In the genomic region with DNA sequence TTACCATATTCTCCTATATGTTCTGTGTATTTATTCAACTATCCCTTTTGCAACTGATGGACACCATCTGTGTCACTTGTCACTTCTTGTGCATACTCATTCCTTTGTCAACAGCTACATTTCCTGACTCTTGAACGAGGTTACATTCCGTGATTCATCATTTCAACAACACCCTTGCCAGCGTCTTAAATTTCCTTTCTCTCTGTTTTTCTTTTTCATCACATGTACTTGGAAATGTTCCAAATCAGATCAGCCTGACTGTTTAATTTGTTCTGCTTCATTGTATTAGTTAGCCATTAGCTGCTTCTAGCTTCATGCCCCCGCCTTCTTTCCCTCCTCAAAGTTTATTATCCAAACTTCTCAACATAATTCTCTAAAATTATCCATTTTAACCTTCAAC, we compare ENCODE assay signal across 11 cellular contexts.
A peak's percentile ranks its signal among the peaks of the same experiment; 100 is the strongest.
DNase-seq lines count a peak whose midpoint lies in the region; ATAC-seq lines count a peak whose summit lies in the region.
"Had no signal": no experiment of that assay in that cellular context is flagged by ENCODE, and none has a peak within 500 bp of the region (broad histone marks: within the 10 kb centered on the region; RNA-seq: fewer than 3 reads in every experiment).

No MANE protein-coding gene starts in this region.

- H3K4me1 ChIP-seq in adipocyte (ENCODE audit: control insufficient read depth, insufficient read depth, low read length) = peaks cover 28% of the 10 kb centered on the region
- H3K4me1 ChIP-seq: neural progenitor cell had no signal

- H3K27me3 ChIP-seq in adipocyte (replicated peaks; ENCODE audit: control insufficient read depth, insufficient read depth, low read length) = no peaks in the 10 kb centered on the region
- H3K27me3 ChIP-seq: neural progenitor cell, tibial nerve had no signal

- no peak for ATAC-seq in HG03457 (IDR thresholded peaks at IDR 0.05; ENCODE audit: unreplicated experiment)

- no peaks in the 10 kb centered on the region for H3K36me3 ChIP-seq in adipocyte (ENCODE audit: control insufficient read depth, insufficient read depth, low read length, severe bottlenecking)
- H3K36me3 ChIP-seq: neural progenitor cell, tibial nerve had no signal

- H3K9ac ChIP-seq in adipocyte (ENCODE audit: low read length) = no peak overlapping the region
- H3K9ac ChIP-seq: neural progenitor cell had no signal

- no peak overlapping the region for H3K4me3 ChIP-seq in adipocyte (ENCODE audit: low read length)
- H3K4me3 ChIP-seq: neural progenitor cell, tibial nerve had no signal

- H3K9me3 ChIP-seq in adipocyte (ENCODE audit: control insufficient read depth, low read length) = no peaks in the 10 kb centered on the region
- H3K9me3 ChIP-seq: tibial nerve had no signal

- intact Hi-C loops in posterior vena cava (cut with DNase I) = no loop called here

- DNase-seq in AG20443 (ENCODE audit: low spot score) (peak; percentile 37), HS-5 (ENCODE audit: low read depth) (peak; percentile 76), adipocyte (ENCODE audit: low read depth) (peak; percentile 94), hepatic stellate cell (ENCODE audit: low spot score) (peak; percentile 42), T-helper 1 cell (no peak), posterior vena cava (ENCODE audit: low spot score) (no peak), C1 segment of cervical spinal cord (lab: John Stamatoyannopoulos, UW) (no peak)
- DNase-seq: NCI-H2029 had no signal

Comparison
In these comparisons a context has a peak if more than half of its experiments do, and no peak if none do; other contexts are left out.
1. DNase-seq: peak in AG20443 (single experiment), HS-5 (single experiment), adipocyte (single experiment) and hepatic stellate cell (single experiment); none in T-helper 1 cell (0 of 5), posterior vena cava (single experiment) and C1 segment of cervical spinal cord (0 of 14).